Comparison of ENCODE assay signal across 7 cellular contexts in the genomic region with DNA sequence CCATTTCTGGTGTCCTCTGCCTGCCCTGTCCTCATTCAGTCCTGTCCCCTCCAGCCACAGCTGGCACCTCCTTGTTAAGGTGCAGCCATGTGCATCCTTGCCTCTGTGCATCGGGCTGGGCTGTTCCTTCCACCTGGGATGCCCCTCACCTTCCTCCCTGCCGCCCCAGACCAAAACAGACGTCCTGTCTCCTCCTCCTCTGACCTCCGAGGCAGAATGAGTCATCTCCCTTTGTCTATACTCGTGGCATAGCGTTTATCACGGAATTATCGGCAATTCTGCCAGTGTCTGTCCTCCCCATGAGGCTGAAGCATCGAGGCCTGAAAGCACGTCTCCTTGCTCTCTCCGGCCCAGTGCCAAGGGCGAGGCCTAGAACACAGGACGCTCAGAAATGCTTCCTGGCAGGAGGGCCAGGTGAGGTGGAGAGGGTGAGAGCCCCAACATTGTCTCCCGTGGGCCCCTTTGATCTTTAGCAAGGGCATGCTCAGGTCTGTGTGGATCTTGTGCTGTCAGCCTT. TPM values are rescaled to one million over a fixed set of nuclear protein-coding genes. Genes with fewer than 3 reads are reported as not detected.
DNase-seq lines count a peak whose midpoint lies in the region; ATAC-seq and TF ChIP-seq lines count a peak whose summit lies in the region.

No MANE protein-coding gene starts in this region.

- in situ Hi-C loops in GM13977 (cut with MboI; ENCODE audit: low pct_unique_long_range_greater_than_20kb, low sequenced_read_pairs, unreplicated experiment), result no loop called here

- H2BK12ac ChIP-seq in H9 (ENCODE audit: insufficient read length, low read depth, low read length), result no peak overlapping the region

- H2BK20ac ChIP-seq in H9 (ENCODE audit: low read depth, low read length, poor library complexity, severe bottlenecking), result no peak overlapping the region

- H4K91ac ChIP-seq in H9 (ENCODE audit: insufficient read length, low read depth, low read length), result no peak overlapping the region

- H3K18ac ChIP-seq in H9 (ENCODE audit: insufficient read length, low read depth, low read length), result peak overlapping the region; percentile 43

- CTCF ChIA-PET in activated CD8-positive, alpha-beta memory T cell treated with anti-CD3 and anti-CD28 coated beads, Interleukin-2, amount 10 ng/mL, durations not matched to agents 7 days and 5 days (lab: Charles Lee), result no interaction called here

- peaks cover 93% of the 10 kb centered on the region for H3K27me3 Mint-ChIP-seq in H9 (ENCODE audit: low read depth)
- H3K27me3 Mint-ChIP-seq in activated CD8-positive, alpha-beta memory T cell treated with anti-CD3 and anti-CD28 coated beads, Interleukin-2, amount 10 ng/mL, durations not matched to agents 7 days and 5 days, result no peaks in the 10 kb centered on the region

- H3K79me2 ChIP-seq in H9 (ENCODE audit: insufficient read depth, low read length) (no peaks in the 10 kb centered on the region), fibroblast of lung (ENCODE audit: control insufficient read depth, insufficient read depth, low read length) (peaks cover 80% of the 10 kb centered on the region)

- H3K79me1 ChIP-seq in H9 (ENCODE audit: insufficient read depth, low read depth, low read length, poor library complexity, severe bottlenecking), result no peaks in the 10 kb centered on the region

- TF ChIP-seq CTCF in H9 (conservative IDR thresholded peaks at IDR 0.05), result no peak
- no peak for TF ChIP-seq CTCF in fibroblast of lung (conservative IDR thresholded peaks at IDR 0.05 in 1 of 2, IDR thresholded peaks at IDR 0.05 in 1 of 2; ENCODE audit: low read depth in 1 of 2, low read length in 2 of 2)
- TF ChIP-seq CTCF in GM13977 (IDR thresholded peaks at IDR 0.05; ENCODE audit: extremely low read depth, insufficient read depth, missing control alignments), result no peak

- no peak overlapping the region for H2AK5ac ChIP-seq in H9 (ENCODE audit: insufficient read length, low read length)

- DNase-seq in H9 (peak; percentile 63), SHP77 treated with DMSO at 0.1 percent for 48 hours (lab: John Stamatoyannopoulos, UW) (peak; percentile 72), fibroblast of lung (ENCODE audit: low read depth in 2 of 2) (peak; percentile 75 to 81), retina (peak; percentile 59), GM13977 (ENCODE audit: low spot score) (no peak), NCI-H82 (lab: John Stamatoyannopoulos, UW) (no peak)
- DNase-seq in activated CD8-positive, alpha-beta memory T cell treated with anti-CD3 and anti-CD28 coated beads, Interleukin-2, amount 10 ng/mL, durations not matched to agents 7 days and 5 days, result no peak

- H3K27ac ChIP-seq in H9 (ENCODE audit: insufficient read length, low read depth, low read length) (no peak overlapping the region), fibroblast of lung (ENCODE audit: insufficient read depth, low read length) (peak overlapping the region; percentile 92)

- H2AFZ ChIP-seq in H9 (ENCODE audit: low read length) (no peak overlapping the region), fibroblast of lung (ENCODE audit: low read length) (no peak overlapping the region)

- H4K20me1 ChIP-seq in H9 (ENCODE audit: control insufficient read depth, insufficient read depth, insufficient read length) (no peaks in the 10 kb centered on the region), fibroblast of lung (ENCODE audit: control insufficient read depth, extremely low read depth, insufficient read depth, low read length) (no peaks in the 10 kb centered on the region)

- H3K14ac ChIP-seq in H9 (ENCODE audit: insufficient read depth, low read length), result peak overlapping the region; percentile 4; the same call in 1 of the 2 replicates

- H3K4me1 Mint-ChIP-seq in H9, result peaks cover 17 to 37% of the 10 kb centered on the region in 2 experiments
- H3K4me1 Mint-ChIP-seq in activated CD8-positive, alpha-beta memory T cell treated with anti-CD3 and anti-CD28 coated beads, Interleukin-2, amount 10 ng/mL, durations not matched to agents 7 days and 5 days, result peaks cover 28% of the 10 kb centered on the region

- H3K9ac ChIP-seq in H9 (ENCODE audit: extremely low read depth, insufficient read length, low read length) (no peak overlapping the region), fibroblast of lung (ENCODE audit: insufficient read depth, low read length) (peak overlapping the region; percentile 39)

- H2BK15ac ChIP-seq in H9 (ENCODE audit: low read depth, low read length), result no peak overlapping the region

- H3K4ac ChIP-seq in H9 (ENCODE audit: low read depth, low read length), result no peak overlapping the region

- H3K4me1 ChIP-seq in H9 (ENCODE audit: insufficient read depth, low read length) (peaks cover 8% of the 10 kb centered on the region; the same call in 1 of the 2 replicates), fibroblast of lung (ENCODE audit: control insufficient read depth, extremely low read depth, insufficient read depth, low read length) (peaks cover 25% of the 10 kb centered on the region)

- WGBS in H9 (ENCODE audit: extremely low coverage, insufficient read length, low lambda C conversion rate), result no CpG with 5 or more reads among the region's 14 CpGs

- H3T11ph ChIP-seq in H9 (ENCODE audit: low read length), result no peak overlapping the region

- H3K4me3 Mint-ChIP-seq in H9, result peak overlapping the region in 1 of 2 experiments; percentile 19; a peak in 1 of 5 replicates
- no peak overlapping the region for H3K4me3 Mint-ChIP-seq in activated CD8-positive, alpha-beta memory T cell treated with anti-CD3 and anti-CD28 coated beads, Interleukin-2, amount 10 ng/mL, durations not matched to agents 7 days and 5 days

- H3K4me2 ChIP-seq in H9 (ENCODE audit: insufficient read depth, insufficient read length, low read length) (peak overlapping the region; percentile 3), fibroblast of lung (ENCODE audit: extremely low read depth, insufficient read depth, low read length) (peak overlapping the region; percentile 64)

- H3K23ac ChIP-seq in H9 (ENCODE audit: insufficient read length, low read depth, low read length), result no peak overlapping the region

- peak overlapping the region in 2 of 4 experiments; percentile 22 to 36 for H3K4me3 ChIP-seq in fibroblast of lung (replicated peaks in 1 of 4; ENCODE audit: control extremely low read depth in 1 of 4, insufficient read depth in 1 of 4, low read depth in 3 of 4, low read length in 4 of 4)

- no peak overlapping the region for H4K8ac ChIP-seq in H9 (replicated peaks; ENCODE audit: insufficient read length, low read depth, low read length)

- H3K23me2 ChIP-seq in H9 (ENCODE audit: insufficient read length, low read depth, low read length, poor library complexity, severe bottlenecking), result peaks cover 9% of the 10 kb centered on the region

- H3K27ac Mint-ChIP-seq in H9, result no peak overlapping the region; a peak in 1 of 7 replicates
- no peak overlapping the region for H3K27ac Mint-ChIP-seq in activated CD8-positive, alpha-beta memory T cell treated with anti-CD3 and anti-CD28 coated beads, Interleukin-2, amount 10 ng/mL, durations not matched to agents 7 days and 5 days

- peaks cover 4% of the 10 kb centered on the region for H3K36me3 ChIP-seq in fibroblast of lung (ENCODE audit: control insufficient read depth, insufficient read depth, low read length)

- H3K9me3 Mint-ChIP-seq in H9, result no peaks in the 10 kb centered on the region; a peak in 2 of 5 replicates
- H3K9me3 Mint-ChIP-seq in activated CD8-positive, alpha-beta memory T cell treated with anti-CD3 and anti-CD28 coated beads, Interleukin-2, amount 10 ng/mL, durations not matched to agents 7 days and 5 days (ENCODE audit: low read depth), result no peaks in the 10 kb centered on the region

- H3K9me3 ChIP-seq in H9 (ENCODE audit: control insufficient read depth, low read depth, low read length) (no peaks in the 10 kb centered on the region), fibroblast of lung (ENCODE audit: control insufficient read depth, insufficient read depth, low read depth, low read length) (no peaks in the 10 kb centered on the region)

- no peak overlapping the region for H2BK5ac ChIP-seq in H9 (ENCODE audit: insufficient read length, low read length)

- H3K36me3 Mint-ChIP-seq in H9 (ENCODE audit: insufficient read depth in 1 of 3, low read depth in 3 of 3), result no peaks in the 10 kb centered on the region
- H3K36me3 Mint-ChIP-seq in activated CD8-positive, alpha-beta memory T cell treated with anti-CD3 and anti-CD28 coated beads, Interleukin-2, amount 10 ng/mL, durations not matched to agents 7 days and 5 days, result no peaks in the 10 kb centered on the region

- H3K27me3 ChIP-seq in H9 (ENCODE audit: insufficient read depth, low read length) (peaks cover 49% of the 10 kb centered on the region; the same call in 1 of the 2 replicates), fibroblast of lung (ENCODE audit: control insufficient read depth, insufficient read depth, low read length) (no peaks in the 10 kb centered on the region)

- no peak overlapping the region for H3K56ac ChIP-seq in H9 (ENCODE audit: insufficient read length, low read depth, low read length)

- no peak overlapping the region for H2BK120ac ChIP-seq in H9 (ENCODE audit: low read depth, low read length, poor library complexity, severe bottlenecking)

- no peak overlapping the region for H4K5ac ChIP-seq in H9 (ENCODE audit: insufficient read length, low read depth, low read length)

- no peak for ATAC-seq in activated CD8-positive, alpha-beta memory T cell treated with anti-CD3 and anti-CD28 coated beads, Interleukin-2, amount 10 ng/mL, durations not matched to agents 7 days and 5 days

RNA-seq across cellular contexts. Expression of gene RAI1, which starts 4.6 kb away (rescaled TPM):
- total RNA-seq in H9 (2021) (1.5 and 1.9 TPM in 2 replicates), fibroblast of lung (4.1 and 6.6 TPM in 2 replicates)
- 2.1 TPM in 2 replicates for polyA plus RNA-seq in fibroblast of lung
- polyA plus RNA-seq in fibroblast of lung (2012), result 10.3 and 10.4 TPM in 2 replicates
- 9.3 and 9.7 TPM in 2 replicates for polyA minus RNA-seq in fibroblast of lung (ENCODE audit: low replicate concordance)
- 10 to 100 TPM; 17.4 to 24.4 TPM for total RNA-seq in activated CD8-positive, alpha-beta memory T cell treated with anti-CD3 and anti-CD28 coated beads, Interleukin-2, amount 10 ng/mL, durations not matched to agents 7 days and 5 days

Comparison
In these comparisons a context has a peak if more than half of its experiments do, and no peak if none do; other contexts are left out.
1. DNase-seq: peak in H9 (single experiment), SHP77 treated with DMSO at 0.1 percent for 48 hours (single experiment), fibroblast of lung (2 of 2) and retina (single experiment); none in activated CD8-positive, alpha-beta memory T cell treated with anti-CD3 and anti-CD28 coated beads, Interleukin-2, amount 10 ng/mL, durations not matched to agents 7 days and 5 days (single experiment), GM13977 (single experiment) and NCI-H82 (single experiment).